8 cellular contexts compared by ENCODE assay signal in the genomic region with DNA sequence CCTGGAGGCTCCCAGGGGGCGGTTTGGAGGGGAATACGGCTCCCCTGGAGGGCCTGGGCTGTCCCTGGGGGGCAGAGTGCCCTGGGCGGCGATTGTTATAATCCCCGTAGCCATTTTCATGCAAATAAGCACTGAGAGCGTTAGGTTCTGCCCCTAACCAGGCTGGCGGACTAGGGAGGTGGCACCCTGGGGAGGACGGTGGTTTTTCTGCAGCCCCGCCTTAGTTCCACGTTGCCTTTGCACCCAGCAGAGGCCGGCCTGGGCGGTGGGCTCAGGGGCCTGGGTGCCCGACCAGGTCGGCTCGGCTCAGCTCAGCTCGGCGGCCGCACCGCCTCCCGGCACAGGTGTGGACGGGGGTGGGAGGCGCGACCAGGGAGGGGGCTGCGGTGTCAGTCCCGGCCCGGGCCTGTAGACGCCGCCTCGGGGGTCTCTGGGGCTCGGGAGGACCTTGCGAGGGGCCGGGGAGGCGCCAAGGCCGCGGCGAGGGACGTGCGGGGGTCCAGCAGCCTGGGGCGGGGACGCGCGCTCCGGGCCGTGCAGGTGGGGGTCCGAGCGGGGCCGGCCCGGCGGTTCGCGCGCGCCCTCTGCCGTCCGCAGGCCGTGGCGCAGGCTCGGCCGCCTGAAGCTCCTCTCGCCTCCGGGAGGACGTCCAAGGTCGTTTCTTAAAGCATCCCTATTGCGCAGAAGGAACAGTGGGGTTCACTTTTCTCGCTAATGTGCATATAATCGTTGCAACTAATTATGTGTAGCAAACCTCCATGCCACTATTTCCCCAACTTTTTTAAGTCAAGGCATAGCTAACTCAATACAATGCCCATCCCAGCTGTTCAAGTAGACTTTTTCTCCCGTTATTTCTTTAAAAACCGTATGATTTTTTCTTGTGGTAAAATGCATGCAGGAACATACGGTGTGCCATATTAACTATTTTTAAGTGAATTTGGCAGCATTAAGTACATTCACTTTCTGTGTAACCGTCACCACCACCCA. TPM values are rescaled to one million over a fixed set of nuclear protein-coding genes. Genes with fewer than 3 reads are reported as not detected.
A peak's percentile ranks its signal among the peaks of the same experiment; 100 is the strongest.
DNase-seq lines count a peak whose midpoint lies in the region; ATAC-seq and TF ChIP-seq lines count a peak whose summit lies in the region.

No MANE protein-coding gene starts in this region.

- H3K36me3 ChIP-seq in BJ (ENCODE audit: control insufficient read depth, insufficient read depth, low read length) (no peaks in the 10 kb centered on the region), esophagus (ENCODE audit: control insufficient read depth in 2 of 2, insufficient read depth in 2 of 2, low read length in 1 of 2) (no peaks in the 10 kb centered on the region), muscle layer of colon (ENCODE audit: insufficient read depth, low read length) (no peaks in the 10 kb centered on the region), thoracic aorta (no peaks in the 10 kb centered on the region)

- TF ChIP-seq CTCF in BJ (IDR thresholded peaks at IDR 0.05; ENCODE audit: insufficient read depth, low read depth, low read length) (peak; percentile 59), thoracic aorta (IDR thresholded peaks at IDR 0.05) (peak; percentile 67)

- H3K27ac ChIP-seq in esophagus (ENCODE audit: low read depth in 2 of 2, low read length in 1 of 2) (peak overlapping the region in 1 of 2 donors; percentile 46), muscle layer of colon (ENCODE audit: low read depth, low read length) (peak overlapping the region; percentile 1), thoracic aorta (peak overlapping the region; percentile 53 to 68)

- 2 to 3% methylated on average over 59 to 70 of the region's 70 CpGs for WGBS in esophagus, 2 donors

- ATAC-seq in GM19463 (IDR thresholded peaks at IDR 0.05; ENCODE audit: unreplicated experiment) (peak; percentile 41), thoracic aorta (ENCODE audit: insufficient number of reproducible peaks, low FRiP score, low read depth) (no peak), HG03097 (IDR thresholded peaks at IDR 0.05; ENCODE audit: low FRiP score, unreplicated experiment) (no peak)

- H3K4me3 ChIP-seq in BJ (ENCODE audit: low read depth, low read length) (peak overlapping the region; percentile 17; the same call in 1 of the 2 replicates), esophagus (ENCODE audit: low read depth in 1 of 2, low read length in 2 of 2) (peak overlapping the region; percentile 21 to 32), muscle layer of colon (ENCODE audit: low read depth in 1 of 2, low read length in 2 of 2) (peak overlapping the region in 1 of 2 donors; percentile 44), thoracic aorta (peak overlapping the region; percentile 88)

- H3K4me1 ChIP-seq in esophagus (ENCODE audit: control insufficient read depth in 2 of 2, insufficient read depth in 2 of 2, low read length in 1 of 2) (peaks cover 6 to 7% of the 10 kb centered on the region in 2 donors), muscle layer of colon (ENCODE audit: insufficient read depth, low read length) (peaks cover 21% of the 10 kb centered on the region), thoracic aorta (ENCODE audit: control insufficient read depth in 1 of 2, low read depth in 2 of 2) (peaks cover 9 to 38% of the 10 kb centered on the region in 2 donors)

- H3K9me3 ChIP-seq in esophagus (ENCODE audit: control insufficient read depth in 2 of 2, insufficient read depth in 1 of 2, low read depth in 1 of 2, low read length in 1 of 2) (peaks cover 4 to 7% of the 10 kb centered on the region in 2 donors), muscle layer of colon (ENCODE audit: low read length) (no peaks in the 10 kb centered on the region), thoracic aorta (no peaks in the 10 kb centered on the region)

- POLR2A ChIA-PET in BJ (lab: Charles Lee) = interaction anchor here (0.6 to 1.0 kb wide), 2 partner anchors 28 to 94 kb away, joined by 4 to 5 read pairs; no protein-coding TSS in a partner anchor

- peaks cover 4% of the 10 kb centered on the region for H3K27me3 ChIP-seq in BJ (ENCODE audit: control insufficient read depth, insufficient read depth, low read length)
- peaks cover 0 to 2% of the 10 kb centered on the region in 2 donors for H3K27me3 ChIP-seq in esophagus (ENCODE audit: control insufficient read depth in 1 of 2, insufficient read depth in 2 of 2, low read length in 2 of 2)
- H3K27me3 ChIP-seq in muscle layer of colon (ENCODE audit: control insufficient read depth in 1 of 2, insufficient read depth in 2 of 2, low read length in 2 of 2) = no peaks in the 10 kb centered on the region
- no peaks in the 10 kb centered on the region for H3K27me3 ChIP-seq in thoracic aorta (replicated peaks; ENCODE audit: insufficient read depth)

- CTCF ChIA-PET in BJ (lab: Yijun Ruan, JAX) = interaction anchor here (0.6 to 12.4 kb wide), 35 partner anchors 8 to 591 kb away, joined by 3 to 301 read pairs (median 4); partner anchors contain the start of genes KRTAP5-2 and KRTAP5-5

- peak overlapping the region; percentile 21 for H3K9ac ChIP-seq in muscle layer of colon (ENCODE audit: low read length)

- DNase-seq in BJ (ENCODE audit: low read depth) (no peak), NCI-H345 treated with DMSO at 0.1 percent for 48 hours (lab: John Stamatoyannopoulos, UW; ENCODE audit: unreplicated experiment) (peak; percentile 85), thoracic aorta (ENCODE audit: low spot score) (no peak)
- peak; percentile 76 for DNase-seq in activated T-cell treated with anti-CD3 and anti-CD28 coated beads, Interleukin-2, amount 50 U/mL, for 1 hour

RNA-seq across cellular contexts. Expression of gene DUSP8, which starts 2.5 kb away (rescaled TPM):
- 1.9 and 3.4 TPM in 2 replicates for polyA plus RNA-seq in BJ (2011; rRNA removed)
- polyA minus RNA-seq in BJ (2011; rRNA and poly(A)+ RNA removed) = 3.0 and 3.7 TPM in 2 replicates
- under 1 TPM; 0.69 to 0.84 TPM for polyA plus RNA-seq in esophagus
- 1 to 10 TPM; 3.7 to 7.6 TPM for total RNA-seq in thoracic aorta

RNA-seq across cellular contexts. Expression of gene KRTAP5-1, which starts 10.5 kb away (rescaled TPM):
- not detected in 2 replicates for polyA plus RNA-seq in BJ (2011; rRNA removed)
- not detected in 2 replicates for polyA minus RNA-seq in BJ (2011; rRNA and poly(A)+ RNA removed)
- polyA plus RNA-seq in esophagus = not detected
- not detected for total RNA-seq in thoracic aorta

RNA-seq across cellular contexts. Expression of gene KRTAP5-2, which starts 23.5 kb away (rescaled TPM):
- polyA plus RNA-seq in BJ (2011; rRNA removed) (not detected in 2 replicates), esophagus (not detected)
- not detected in 2 replicates for polyA minus RNA-seq in BJ (2011; rRNA and poly(A)+ RNA removed)
- not detected for total RNA-seq in thoracic aorta

RNA-seq across cellular contexts. Expression of gene KRTAP5-3, which starts 33.7 kb away (rescaled TPM):
- not detected in 2 replicates for polyA plus RNA-seq in BJ (2011; rRNA removed)
- polyA minus RNA-seq in BJ (2011; rRNA and poly(A)+ RNA removed) = not detected in 2 replicates
- polyA plus RNA-seq in esophagus = not detected
- not detected for total RNA-seq in thoracic aorta

RNA-seq across cellular contexts. Expression of gene KRTAP5-4, which starts 47.4 kb away (rescaled TPM):
- polyA plus RNA-seq in BJ (2011; rRNA removed) (not detected in 2 replicates), esophagus (not detected)
- polyA minus RNA-seq in BJ (2011; rRNA and poly(A)+ RNA removed) = not detected in 2 replicates
- not detected for total RNA-seq in thoracic aorta

Comparison
In these comparisons a context has a peak if more than half of its experiments do, and no peak if none do; other contexts are left out.
1. DNase-seq: peak in NCI-H345 treated with DMSO at 0.1 percent for 48 hours (single experiment) and activated T-cell treated with anti-CD3 and anti-CD28 coated beads, Interleukin-2, amount 50 U/mL, for 1 hour (single experiment); none in BJ (single experiment) and thoracic aorta (single experiment).